1 cellular context compared by ENCODE assay signal in genomic region chr6:137218917-137219663, GRCh38.
A peak's percentile ranks its signal among the peaks of the same experiment; 100 is the strongest.
TF ChIP-seq lines count a peak whose summit lies in the region.

IFNGR1 (minus strand) TSS chr6:137219385; CDS start chr6:137219327, 58 bp downstream.

TF ChIP-seq in SK-N-SH, 30 proteins besides CTCF, POLR2A, EP300 and RAD21 (continued from another document):
- TF ChIP-seq ZBTB33 (IDR thresholded peaks at IDR 0.05; ENCODE audit: borderline replicate concordance, low read depth) (no peak), USF1 (IDR thresholded peaks at IDR 0.05; ENCODE audit: borderline replicate concordance, low read depth) (no peak), MXI1 (IDR thresholded peaks at IDR 0.05; ENCODE audit: low read depth, low read length) (peak; percentile 60), MAX (IDR thresholded peaks at IDR 0.05; ENCODE audit: low read depth) (peak; percentile 79)
